In the genomic region with DNA sequence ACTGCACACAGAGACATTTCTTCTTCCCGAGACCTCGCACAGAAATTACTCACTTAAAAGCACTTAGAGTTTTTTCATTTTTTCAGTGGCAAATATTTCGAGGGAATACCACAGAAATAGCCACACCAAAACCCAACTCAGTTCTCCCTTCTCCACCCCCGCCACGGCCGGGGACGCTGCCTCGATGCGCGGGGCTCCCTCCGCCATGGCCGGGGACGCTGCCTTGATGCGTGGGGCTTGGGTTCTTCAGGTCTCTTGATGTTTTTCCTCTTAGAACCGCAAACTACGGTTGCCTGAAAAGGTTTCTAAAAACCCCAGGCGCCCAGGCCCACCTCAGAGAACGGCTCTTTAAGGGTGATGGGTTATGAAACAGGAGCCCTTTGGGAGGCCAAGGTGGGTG, we compare ENCODE assay signal across 21 cellular contexts.
DNase-seq lines count a peak whose midpoint lies in the region; ATAC-seq and TF ChIP-seq lines count a peak whose summit lies in the region.
"Had no signal": no experiment of that assay in that cellular context is flagged by ENCODE, and none has a peak within 500 bp of the region (broad histone marks: within the 10 kb centered on the region; RNA-seq: fewer than 3 reads in every experiment).

No MANE protein-coding gene starts in this region.

- DNase-seq in natural killer cell (no peak), endodermal cell (no peak), vagina (ENCODE audit: extremely low spot score in 2 of 2) (no peak), NCI-H128 (lab: John Stamatoyannopoulos, UW; ENCODE audit: unreplicated experiment) (no peak), NCI-H2081 (lab: John Stamatoyannopoulos, UW) (no peak)
- DNase-seq in natural killer cell treated with Interleukin-12 subunit alpha and Interleukin-12 subunit beta and Interleukin-15 and Interleukin-18, amount 100 ng/mL, for 72 hours (ENCODE audit: low spot score) = no peak
- no peak for DNase-seq in stimulated activated effector memory CD8-positive, alpha-beta T cell treated with anti-CD3 and anti-CD28 coated beads, Interleukin-12 subunit alpha, Interleukin-12 subunit beta, amount 100 ng/mL, for 72 hours (ENCODE audit: low spot score in 2 of 2)
- DNase-seq: Calu3; CD8-positive, alpha-beta T cell; GOT3; Kasumi-1; MM.1S; NCI-H1092; NCI-H1694; NCI-H510A; NCI-H748 treated with DMSO at 0.1 percent for 48 hours; NK-92 treated with Interleukin-12 subunit alpha and Interleukin-12 subunit beta, amount 100 ng/mL, for 24 hours; SHP77 had no signal

- H3K27ac Mint-ChIP-seq in natural killer cell = peak overlapping the region in 1 of 2 donors; percentile 70
- H3K27ac Mint-ChIP-seq in natural killer cell treated with Interleukin-12 subunit alpha and Interleukin-12 subunit beta and Interleukin-15 and Interleukin-18, amount 100 ng/mL, for 72 hours = peak overlapping the region in 1 of 2 donors; percentile 58
- H3K27ac Mint-ChIP-seq in endodermal cell = no peak overlapping the region
- peak overlapping the region; percentile 56 for H3K27ac Mint-ChIP-seq in stimulated activated effector memory CD8-positive, alpha-beta T cell treated with anti-CD3 and anti-CD28 coated beads, Interleukin-12 subunit alpha, Interleukin-12 subunit beta, amount 100 ng/mL, for 72 hours
- H3K27ac Mint-ChIP-seq: CD8-positive, alpha-beta T cell had no signal

- H3K27ac ChIP-seq in endodermal cell (ENCODE audit: low read depth, low read length) (peak overlapping the region; percentile 51), vagina (peak overlapping the region; percentile 59)

- H3K9me3 ChIP-seq in endodermal cell (ENCODE audit: control insufficient read depth, low read length) = no peaks in the 10 kb centered on the region
- H3K9me3 ChIP-seq in vagina = no peaks in the 10 kb centered on the region
- H3K9me3 ChIP-seq: A549 had no signal

- H3K4me1 Mint-ChIP-seq in natural killer cell (peaks cover 66 to 83% of the 10 kb centered on the region in 2 donors), endodermal cell (peaks cover 12% of the 10 kb centered on the region)
- peaks cover 51 to 63% of the 10 kb centered on the region in 2 donors for H3K4me1 Mint-ChIP-seq in natural killer cell treated with Interleukin-12 subunit alpha and Interleukin-12 subunit beta and Interleukin-15 and Interleukin-18, amount 100 ng/mL, for 72 hours (ENCODE audit: low read depth in 2 of 2)
- peaks cover 56% of the 10 kb centered on the region for H3K4me1 Mint-ChIP-seq in stimulated activated effector memory CD8-positive, alpha-beta T cell treated with anti-CD3 and anti-CD28 coated beads, Interleukin-12 subunit alpha, Interleukin-12 subunit beta, amount 100 ng/mL, for 72 hours

- no peaks in the 10 kb centered on the region for H3K9me3 Mint-ChIP-seq in natural killer cell
- H3K9me3 Mint-ChIP-seq in natural killer cell treated with Interleukin-12 subunit alpha and Interleukin-12 subunit beta and Interleukin-15 and Interleukin-18, amount 100 ng/mL, for 72 hours = no peaks in the 10 kb centered on the region
- H3K9me3 Mint-ChIP-seq in endodermal cell = no peaks in the 10 kb centered on the region
- no peaks in the 10 kb centered on the region for H3K9me3 Mint-ChIP-seq in stimulated activated effector memory CD8-positive, alpha-beta T cell treated with anti-CD3 and anti-CD28 coated beads, Interleukin-12 subunit alpha, Interleukin-12 subunit beta, amount 100 ng/mL, for 72 hours
- H3K9me3 Mint-ChIP-seq: CD8-positive, alpha-beta T cell had no signal

- H3K4me1 ChIP-seq in endodermal cell (ENCODE audit: control insufficient read depth, insufficient read depth, low read length) (peaks cover 9% of the 10 kb centered on the region), vagina (peaks cover 92% of the 10 kb centered on the region)

- H3K27me3 ChIP-seq in endodermal cell (ENCODE audit: control insufficient read depth, insufficient read depth, low read length, poor library complexity, severe bottlenecking) = no peaks in the 10 kb centered on the region
- H3K27me3 ChIP-seq in vagina = no peaks in the 10 kb centered on the region

- intact Hi-C loops in natural killer cell (cut with micrococcal nuclease) = no loop called here
- intact Hi-C loops in vagina (cut with DNase I) = loop anchor here (10.0 kb wide), 1 partner anchor 74 kb away; the partner anchor contains the start of gene RASA3

- no peak overlapping the region for H3K9ac ChIP-seq in endodermal cell (ENCODE audit: extremely low read depth, low read length, poor library complexity, severe bottlenecking)

- H3K4me3 Mint-ChIP-seq in natural killer cell (peak overlapping the region; percentile 35), endodermal cell (no peak overlapping the region)
- H3K4me3 Mint-ChIP-seq in natural killer cell treated with Interleukin-12 subunit alpha and Interleukin-12 subunit beta and Interleukin-15 and Interleukin-18, amount 100 ng/mL, for 72 hours = no peak overlapping the region
- no peak overlapping the region for H3K4me3 Mint-ChIP-seq in stimulated activated effector memory CD8-positive, alpha-beta T cell treated with anti-CD3 and anti-CD28 coated beads, Interleukin-12 subunit alpha, Interleukin-12 subunit beta, amount 100 ng/mL, for 72 hours
- H3K4me3 Mint-ChIP-seq: CD8-positive, alpha-beta T cell had no signal

- WGBS in endodermal cell (ENCODE audit: insufficient coverage in 1 of 2, insufficient read length in 1 of 2), 2 experiments = 95 to 98% methylated on average over 10 to 18 of the region's 18 CpGs

- H3K4me3 ChIP-seq in endodermal cell (ENCODE audit: low read length) (no peak overlapping the region), vagina (no peak overlapping the region)
- H3K4me3 ChIP-seq: A549, GM12878 had no signal

- H3K36me3 ChIP-seq in endodermal cell (ENCODE audit: control insufficient read depth, insufficient read depth, low read length) = no peaks in the 10 kb centered on the region
- H3K36me3 ChIP-seq in vagina = no peaks in the 10 kb centered on the region

- no peak for TF ChIP-seq CTCF in natural killer cell (IDR thresholded peaks at IDR 0.05)
- TF ChIP-seq CTCF in endodermal cell (conservative IDR thresholded peaks at IDR 0.05) = no peak
- TF ChIP-seq CTCF in vagina (IDR thresholded peaks at IDR 0.05) = no peak

- H3K27me3 Mint-ChIP-seq in natural killer cell (ENCODE audit: low read depth in 2 of 2) = no peaks in the 10 kb centered on the region
- no peaks in the 10 kb centered on the region for H3K27me3 Mint-ChIP-seq in natural killer cell treated with Interleukin-12 subunit alpha and Interleukin-12 subunit beta and Interleukin-15 and Interleukin-18, amount 100 ng/mL, for 72 hours
- H3K27me3 Mint-ChIP-seq in endodermal cell (ENCODE audit: insufficient read depth) = no peaks in the 10 kb centered on the region

- H3K36me3 Mint-ChIP-seq in natural killer cell (no peaks in the 10 kb centered on the region), endodermal cell (ENCODE audit: low read depth) (no peaks in the 10 kb centered on the region)
- no peaks in the 10 kb centered on the region for H3K36me3 Mint-ChIP-seq in natural killer cell treated with Interleukin-12 subunit alpha and Interleukin-12 subunit beta and Interleukin-15 and Interleukin-18, amount 100 ng/mL, for 72 hours
- H3K36me3 Mint-ChIP-seq in stimulated activated effector memory CD8-positive, alpha-beta T cell treated with anti-CD3 and anti-CD28 coated beads, Interleukin-12 subunit alpha, Interleukin-12 subunit beta, amount 100 ng/mL, for 72 hours = peaks cover 74% of the 10 kb centered on the region

- no peak for ATAC-seq in natural killer cell
- ATAC-seq in natural killer cell treated with Interleukin-12 subunit alpha and Interleukin-12 subunit beta and Interleukin-15 and Interleukin-18, amount 100 ng/mL, for 72 hours = no peak
- ATAC-seq in stimulated activated effector memory CD8-positive, alpha-beta T cell treated with anti-CD3 and anti-CD28 coated beads, Interleukin-12 subunit alpha, Interleukin-12 subunit beta, amount 100 ng/mL, for 72 hours = no peak
- no peak for ATAC-seq in GM21381 (IDR thresholded peaks at IDR 0.05; ENCODE audit: unreplicated experiment)
- ATAC-seq: A549; CD8-positive, alpha-beta T cell; GM12878 had no signal

- TF ChIP-seq POLR2A in vagina (IDR thresholded peaks at IDR 0.05) = no peak
